In the genomic region with DNA sequence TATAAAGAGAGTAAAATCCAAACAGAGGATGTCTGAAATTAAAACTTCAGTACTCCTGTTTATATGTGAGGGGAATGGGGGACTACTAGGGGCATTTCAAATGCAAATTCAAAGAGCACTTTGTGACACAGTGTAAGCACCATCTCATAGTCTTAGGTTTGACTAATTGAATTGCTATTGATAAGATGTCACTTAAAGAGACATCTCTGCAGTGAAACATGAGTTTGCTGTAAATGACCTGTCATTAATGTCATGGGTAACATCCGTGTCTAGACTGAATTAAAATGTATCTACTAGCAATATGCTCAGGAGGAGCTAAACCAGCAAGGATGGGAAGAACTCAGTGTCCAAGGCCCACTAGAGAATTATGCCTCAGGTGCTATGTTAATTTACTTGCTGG, we compare ENCODE assay signal across 32 cellular contexts. TPM values are rescaled to one million over a fixed set of nuclear protein-coding genes. Genes with fewer than 3 reads are reported as not detected.
DNase-seq lines count a peak whose midpoint lies in the region; ATAC-seq, FAIRE-seq and TF ChIP-seq lines count a peak whose summit lies in the region.
"Had no signal": no experiment of that assay in that cellular context is flagged by ENCODE, and none has a peak within 500 bp of the region (broad histone marks: within the 10 kb centered on the region; RNA-seq: fewer than 3 reads in every experiment).

No MANE protein-coding gene starts in this region.

- H3K9me2 ChIP-seq in neural cell (ENCODE audit: insufficient read depth, low read length), result no peaks in the 10 kb centered on the region

- H3K9me3 ChIP-seq in neural cell (ENCODE audit: low read length), result no peaks in the 10 kb centered on the region
- H3K9me3 ChIP-seq: A549; BE2C; BLaER1; BLaER1 treated with 17β-estradiol and CSF1 and Interleukin-3, amounts not matched to agents 10 nM and 100 nM; Caco-2 had no signal

- H3K36me3 ChIP-seq in neural cell (ENCODE audit: insufficient read depth, low read length), result no peaks in the 10 kb centered on the region
- H3K36me3 ChIP-seq: BE2C; BLaER1; BLaER1 treated with 17β-estradiol and CSF1 and Interleukin-3, amounts not matched to agents 10 nM and 100 nM had no signal

- FAIRE-seq in D721Med (lab: Jason Lieb, UNC), result peak; percentile 72
- FAIRE-seq: A204.1, A549 had no signal

- no peak for TF ChIP-seq RAD21 in neural cell (conservative IDR thresholded peaks at IDR 0.05)

- no peaks in the 10 kb centered on the region for H4K20me1 ChIP-seq in neural cell (ENCODE audit: insufficient read depth)
- H4K20me1 ChIP-seq: BLaER1; BLaER1 treated with 17β-estradiol and CSF1 and Interleukin-3, amounts not matched to agents 10 nM and 100 nM had no signal

- peak; percentile 82 for TF ChIP-seq EP300 in neural cell (conservative IDR thresholded peaks at IDR 0.05; ENCODE audit: poor library complexity, severe bottlenecking)

- DNase-seq in D721Med (ENCODE audit: insufficient read length, low spot score) (no peak), SK-N-DZ (ENCODE audit: low spot score) (peak; percentile 13), H4 (ENCODE audit: low spot score) (no peak), Kasumi-1 (lab: John Stamatoyannopoulos, UW) (no peak)
- DNase-seq: 8988T; ACHN; AML-193; BE2C; C1 segment of cervical spinal cord; Caco-2; Calu3; CD4-positive, alpha-beta memory T cell; CD4-positive, alpha-beta T cell; CD4-positive, CD25-positive, alpha-beta regulatory T cell; CD8-positive, alpha-beta memory T cell; CD8-positive, alpha-beta T cell; COR-L47; DMS 273 treated with DMSO at 0.1 percent for 48 hours; DMS153; DMS53; DMS79; DMS79 treated with DMSO at 0.1 percent for 48 hours; DND-41; EL had no signal

- no peak overlapping the region for H2AFZ ChIP-seq in neural cell (ENCODE audit: low read depth, low read length)

- no peaks in the 10 kb centered on the region for H3F3A ChIP-seq in neural cell (ENCODE audit: insufficient read depth, low read length, poor library complexity, severe bottlenecking)

- TF ChIP-seq CTCF in D721Med (IDR thresholded peaks at IDR 0.05; ENCODE audit: insufficient read depth, missing control alignments) (no peak), neural cell (IDR thresholded peaks at IDR 0.05; ENCODE audit: poor library complexity, severe bottlenecking) (no peak)

- peak overlapping the region; percentile 12 for H3K4me3 ChIP-seq in neural cell (ENCODE audit: low read length)
- H3K4me3 ChIP-seq: A549; BLaER1; BLaER1 treated with 17β-estradiol and CSF1 and Interleukin-3, amounts not matched to agents 10 nM and 100 nM had no signal

- no peaks in the 10 kb centered on the region for H3K27me3 ChIP-seq in neural cell (ENCODE audit: insufficient read depth, low read depth, low read length)
- H3K27me3 ChIP-seq: BE2C; BLaER1; BLaER1 treated with 17β-estradiol and CSF1 and Interleukin-3, amounts not matched to agents 10 nM and 100 nM had no signal

- H3K27ac ChIP-seq in neural cell (ENCODE audit: low read length), result no peak overlapping the region
- H3K27ac ChIP-seq: 22Rv1; A549; BLaER1; BLaER1 treated with 17β-estradiol and CSF1 and Interleukin-3, amounts not matched to agents 10 nM and 100 nM; C4-2B had no signal

- no peaks in the 10 kb centered on the region for H3K79me2 ChIP-seq in neural cell (replicated peaks; ENCODE audit: insufficient read depth, low read length)

- ATAC-seq in HG02571 (IDR thresholded peaks at IDR 0.05; ENCODE audit: unreplicated experiment), result no peak
- ATAC-seq: A549; CD8-positive, alpha-beta T cell had no signal

- H3K9ac ChIP-seq in neural cell (ENCODE audit: low read length), result no peak overlapping the region
- H3K9ac ChIP-seq: BLaER1; BLaER1 treated with 17β-estradiol and CSF1 and Interleukin-3, amounts not matched to agents 10 nM and 100 nM had no signal

- H3K4me2 ChIP-seq in neural cell (ENCODE audit: low read length), result no peak overlapping the region
- H3K4me2 ChIP-seq: A549; BLaER1; BLaER1 treated with 17β-estradiol and CSF1 and Interleukin-3, amounts not matched to agents 10 nM and 100 nM had no signal

TF ChIP-seq in neural cell, 6 proteins besides CTCF, POLR2A, EP300 and RAD21:
- TF ChIP-seq EZH2 (IDR thresholded peaks at IDR 0.05; ENCODE audit: borderline replicate concordance, insufficient read depth, low read length, poor library complexity, severe bottlenecking), result no peak
- no peak for TF ChIP-seq SMC3 (conservative IDR thresholded peaks at IDR 0.05; ENCODE audit: poor library complexity)
- peak; percentile 64 for TF ChIP-seq POLR2AphosphoS5 (IDR thresholded peaks at IDR 0.05)

RNA-seq across cellular contexts. Expression of gene ROBO1, which starts 41.0 kb away (rescaled TPM):
- 16.6 and 20.3 TPM in 2 replicates for polyA plus RNA-seq in SK-N-DZ (2014; cell fraction: cytosol; rRNA removed)
- 13.3 and 27.9 TPM in 2 replicates for polyA plus RNA-seq in SK-N-DZ (2014; cell fraction: nucleus; rRNA removed)
- polyA plus RNA-seq in neural cell, result 183 and 202 TPM in 2 replicates
- 554 and 647 TPM in 2 replicates for polyA minus RNA-seq in neural cell
- total RNA-seq in H4 (2014; rRNA removed; shearing (Covaris generic)), result 22.8 and 24.7 TPM in 2 replicates
- total RNA-seq: CD4-positive, alpha-beta memory T cell; CD4-positive, CD25-positive, alpha-beta regulatory T cell had no signal
- polyA plus RNA-seq: CD4-positive, alpha-beta memory T cell; CD4-positive, CD25-positive, alpha-beta regulatory T cell had no signal
